In the genomic region with DNA sequence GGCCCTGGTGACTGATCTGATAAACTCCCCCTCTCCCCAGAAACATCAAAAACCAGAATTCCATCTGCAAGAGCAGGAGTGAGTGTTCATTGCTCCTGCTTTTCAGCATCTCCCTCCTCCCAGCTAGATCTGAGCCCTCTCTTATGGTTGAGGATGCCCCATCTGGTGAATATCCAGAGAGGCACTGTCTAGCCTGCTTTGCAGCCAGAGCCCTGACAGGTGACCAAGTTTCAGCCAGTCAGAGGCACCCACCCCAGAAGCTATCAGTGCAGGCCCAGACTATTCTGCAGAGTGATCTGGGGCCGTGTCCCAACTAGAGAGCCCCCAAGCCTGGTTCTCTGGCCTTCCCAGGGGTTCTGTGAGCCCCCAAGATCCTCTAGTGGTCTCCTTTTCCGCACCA, we compare ENCODE assay signal across 25 cellular contexts. TPM values are rescaled to one million over a fixed set of nuclear protein-coding genes. Genes with fewer than 3 reads are reported as not detected.
DNase-seq lines count a peak whose midpoint lies in the region; ATAC-seq, FAIRE-seq and TF ChIP-seq lines count a peak whose summit lies in the region.
"Had no signal": no experiment of that assay in that cellular context is flagged by ENCODE, and none has a peak within 500 bp of the region (broad histone marks: within the 10 kb centered on the region; RNA-seq: fewer than 3 reads in every experiment).

No MANE protein-coding gene starts in this region.

- WGBS in lower leg skin, 2 donors, result 68 to 91% methylated on average over 2 of the region's 2 CpGs

- TF ChIP-seq CTCF in BE2C (IDR thresholded peaks at IDR 0.05; ENCODE audit: low read depth, low read length), result no peak
- TF ChIP-seq CTCF in HCT116 (IDR thresholded peaks at IDR 0.05 in 2 of 3, conservative IDR thresholded peaks at IDR 0.05 in 1 of 3; ENCODE audit: borderline replicate concordance in 1 of 3, insufficient read depth in 1 of 3, low read depth in 2 of 3, low read length in 2 of 3), result no peak
- TF ChIP-seq CTCF in lower leg skin (IDR thresholded peaks at IDR 0.05), result no peak

- CTCF ChIA-PET in HCT116 (lab: Charles Lee), result no interaction called here

- H3K4me3 ChIP-seq in BE2C (ENCODE audit: low read depth, low read length) (no peak overlapping the region), HCT116 (replicated peaks in 1 of 2; ENCODE audit: low read depth in 1 of 2, low read length in 2 of 2) (no peak overlapping the region), lower leg skin (ENCODE audit: low read depth, poor library complexity, severe bottlenecking) (no peak overlapping the region)
- H3K4me3 ChIP-seq: sigmoid colon, thyroid gland had no signal

- H3K27ac ChIP-seq in HCT116 (ENCODE audit: low read depth, low read length), result no peak overlapping the region
- H3K27ac ChIP-seq: sigmoid colon, thyroid gland had no signal

- no peak for TF ChIP-seq RAD21 in HCT116 (IDR thresholded peaks at IDR 0.05; ENCODE audit: low read depth)

- RAD21 ChIA-PET in HCT116 (lab: Charles Lee; ENCODE audit: low non-redundant PET in 1 of 2, low total read pairs in 2 of 2, uncharacterized antibody in 2 of 2, unreplicated experiment in 2 of 2), result interaction anchor here in 1 of 2 experiments (1.4 kb wide), 1 partner anchor 60 kb away, joined by 3 read pairs; no protein-coding TSS in a partner anchor

- peak; percentile 28 for DNase-seq in BE2C
- no peak for DNase-seq in HCT116 (ENCODE audit: low read depth, low spot score)
- peak; percentile 35 for DNase-seq in left kidney (ENCODE audit: low read depth, low spot score)
- DNase-seq in lower leg skin (ENCODE audit: low spot score in 2 of 2), result no peak
- DNase-seq in H54 (ENCODE audit: insufficient read length, low spot score), result no peak
- DNase-seq in dedifferentiated amniotic fluid mesenchymal stem cell (ENCODE audit: extremely low spot score), result no peak
- DNase-seq: activated T-cell treated with anti-CD3 and anti-CD28 coated beads, Interleukin-2, amount 50 U/mL, for 1 hour; CD4-positive, alpha-beta T cell; effector memory CD4-positive, alpha-beta T cell; HFFc6; KBM-7; NCI-H1694; posterior cingulate gyrus; SHP77; sigmoid colon; stimulated activated naive CD8-positive, alpha-beta T cell treated with anti-CD3 and anti-CD28 coated beads, Interleukin-15, amount 100 ng/mL, for 72 hours; T-cell; thyroid gland had no signal

- no peaks in the 10 kb centered on the region for H3K36me3 ChIP-seq in BE2C
- H3K36me3 ChIP-seq in HCT116 (ENCODE audit: control insufficient read depth in 1 of 2, insufficient read depth in 2 of 2, low read length in 2 of 2), result no peaks in the 10 kb centered on the region
- H3K36me3 ChIP-seq: sigmoid colon, thyroid gland had no signal

- no peaks in the 10 kb centered on the region for H3K9me2 ChIP-seq in HCT116 (ENCODE audit: insufficient read depth)

- no peak for FAIRE-seq in H54 (lab: Jason Lieb, UNC)
- FAIRE-seq: frontal cortex had no signal

- no peak overlapping the region for H3K4me2 ChIP-seq in HCT116 (ENCODE audit: low read length)

- peaks cover 2% of the 10 kb centered on the region for H3K27me3 ChIP-seq in BE2C
- no peaks in the 10 kb centered on the region for H3K27me3 ChIP-seq in HCT116 (ENCODE audit: insufficient read depth, low read length)
- H3K27me3 ChIP-seq: thyroid gland had no signal

- H3K4me1 ChIP-seq in BE2C (no peaks in the 10 kb centered on the region), HCT116 (ENCODE audit: control insufficient read depth in 1 of 2, insufficient read depth in 2 of 2, low read length in 2 of 2) (no peaks in the 10 kb centered on the region)
- H3K4me1 ChIP-seq: sigmoid colon had no signal

- intact Hi-C loops in HCT116 (cut with micrococcal nuclease) (no loop called here), lower leg skin (cut with DNase I; ENCODE audit: low total_unique reads) (no loop called here)

- TF ChIP-seq POLR2A in HCT116 (IDR thresholded peaks at IDR 0.05; ENCODE audit: borderline replicate concordance, extremely low read depth, insufficient read depth, insufficient read length) (no peak), Raji (IDR thresholded peaks at IDR 0.05; ENCODE audit: insufficient read depth, low read depth, low read length) (peak; percentile 39), lower leg skin (IDR thresholded peaks at IDR 0.05) (no peak), H54 (IDR thresholded peaks at IDR 0.05; ENCODE audit: low read depth, low read length) (no peak)

- H4K20me1 ChIP-seq in HCT116 (ENCODE audit: insufficient read depth), result no peaks in the 10 kb centered on the region

- peak; percentile 90 for ATAC-seq in HCT116
- ATAC-seq: natural killer cell treated with Interleukin-12 subunit alpha and Interleukin-12 subunit beta and Interleukin-15 and Interleukin-18, amount 100 ng/mL, for 72 hours; stimulated activated naive CD8-positive, alpha-beta T cell treated with anti-CD3 and anti-CD28 coated beads, Interleukin-15, amount 100 ng/mL, for 72 hours; T-cell had no signal

- H3K9me3 ChIP-seq in BE2C (no peaks in the 10 kb centered on the region), HCT116 (ENCODE audit: control insufficient read depth in 1 of 2, insufficient read depth in 1 of 2, low read depth in 1 of 2, low read length in 2 of 2) (no peaks in the 10 kb centered on the region)
- H3K9me3 ChIP-seq: sigmoid colon, thyroid gland had no signal

- POLR2A ChIA-PET in HCT116 (lab: Charles Lee), result no interaction called here

- H3K79me2 ChIP-seq in HCT116 (ENCODE audit: insufficient read depth, low read length), result no peaks in the 10 kb centered on the region

- BruUV-seq in HCT116 (replicated peaks; lab: Mats Ljungman, UMichigan), result no TSS peak

- no peak overlapping the region for H2AFZ ChIP-seq in HCT116 (ENCODE audit: low read depth, low read length, poor library complexity, severe bottlenecking)

- H3K9ac ChIP-seq in HCT116 (ENCODE audit: low read length), result no peak overlapping the region

TF ChIP-seq in HCT116, 20 proteins besides CTCF, POLR2A, EP300 and RAD21 (continues in another document):
- TF ChIP-seq CBX3 (IDR thresholded peaks at IDR 0.05; ENCODE audit: low read depth) (no peak), ELF1 (IDR thresholded peaks at IDR 0.05; ENCODE audit: borderline replicate concordance, low read depth) (no peak), JUND (IDR thresholded peaks at IDR 0.05) (no peak), SRF (IDR thresholded peaks at IDR 0.05; ENCODE audit: low read depth) (no peak), SP1 (IDR thresholded peaks at IDR 0.05; ENCODE audit: low read depth) (no peak), SIN3A (IDR thresholded peaks at IDR 0.05; ENCODE audit: low read depth) (no peak), YY1 (IDR thresholded peaks at IDR 0.05; ENCODE audit: extremely low read depth, insufficient replicate concordance, low read depth, low read length) (no peak), POLR2AphosphoS5 (IDR thresholded peaks at IDR 0.05; ENCODE audit: low read depth, low read length) (no peak), EZH2 (IDR thresholded peaks at IDR 0.05) (no peak), ZNF274 (IDR thresholded peaks at IDR 0.05; ENCODE audit: low read depth, low read length) (no peak), FOSL1 (IDR thresholded peaks at IDR 0.05; ENCODE audit: low read depth) (no peak), EGR1 (IDR thresholded peaks at IDR 0.05; ENCODE audit: low read depth) (no peak)
- TF ChIP-seq, protein P1, sequence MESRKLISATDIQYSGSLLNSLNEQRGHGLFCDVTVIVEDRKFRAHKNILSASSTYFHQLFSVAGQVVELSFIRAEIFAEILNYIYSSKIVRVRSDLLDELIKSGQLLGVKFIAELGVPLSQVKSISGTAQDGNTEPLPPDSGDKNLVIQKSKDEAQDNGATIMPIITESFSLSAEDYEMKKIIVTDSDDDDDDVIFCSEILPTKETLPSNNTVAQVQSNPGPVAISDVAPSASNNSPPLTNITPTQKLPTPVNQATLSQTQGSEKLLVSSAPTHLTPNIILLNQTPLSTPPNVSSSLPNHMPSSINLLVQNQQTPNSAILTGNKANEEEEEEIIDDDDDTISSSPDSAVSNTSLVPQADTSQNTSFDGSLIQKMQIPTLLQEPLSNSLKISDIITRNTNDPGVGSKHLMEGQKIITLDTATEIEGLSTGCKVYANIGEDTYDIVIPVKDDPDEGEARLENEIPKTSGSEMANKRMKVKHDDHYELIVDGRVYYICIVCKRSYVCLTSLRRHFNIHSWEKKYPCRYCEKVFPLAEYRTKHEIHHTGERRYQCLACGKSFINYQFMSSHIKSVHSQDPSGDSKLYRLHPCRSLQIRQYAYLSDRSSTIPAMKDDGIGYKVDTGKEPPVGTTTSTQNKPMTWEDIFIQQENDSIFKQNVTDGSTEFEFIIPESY (IDR thresholded peaks at IDR 0.05; ENCODE audit: extremely low read depth, insufficient replicate concordance, low read length), result no peak
- TF ChIP-seq, protein P2, sequence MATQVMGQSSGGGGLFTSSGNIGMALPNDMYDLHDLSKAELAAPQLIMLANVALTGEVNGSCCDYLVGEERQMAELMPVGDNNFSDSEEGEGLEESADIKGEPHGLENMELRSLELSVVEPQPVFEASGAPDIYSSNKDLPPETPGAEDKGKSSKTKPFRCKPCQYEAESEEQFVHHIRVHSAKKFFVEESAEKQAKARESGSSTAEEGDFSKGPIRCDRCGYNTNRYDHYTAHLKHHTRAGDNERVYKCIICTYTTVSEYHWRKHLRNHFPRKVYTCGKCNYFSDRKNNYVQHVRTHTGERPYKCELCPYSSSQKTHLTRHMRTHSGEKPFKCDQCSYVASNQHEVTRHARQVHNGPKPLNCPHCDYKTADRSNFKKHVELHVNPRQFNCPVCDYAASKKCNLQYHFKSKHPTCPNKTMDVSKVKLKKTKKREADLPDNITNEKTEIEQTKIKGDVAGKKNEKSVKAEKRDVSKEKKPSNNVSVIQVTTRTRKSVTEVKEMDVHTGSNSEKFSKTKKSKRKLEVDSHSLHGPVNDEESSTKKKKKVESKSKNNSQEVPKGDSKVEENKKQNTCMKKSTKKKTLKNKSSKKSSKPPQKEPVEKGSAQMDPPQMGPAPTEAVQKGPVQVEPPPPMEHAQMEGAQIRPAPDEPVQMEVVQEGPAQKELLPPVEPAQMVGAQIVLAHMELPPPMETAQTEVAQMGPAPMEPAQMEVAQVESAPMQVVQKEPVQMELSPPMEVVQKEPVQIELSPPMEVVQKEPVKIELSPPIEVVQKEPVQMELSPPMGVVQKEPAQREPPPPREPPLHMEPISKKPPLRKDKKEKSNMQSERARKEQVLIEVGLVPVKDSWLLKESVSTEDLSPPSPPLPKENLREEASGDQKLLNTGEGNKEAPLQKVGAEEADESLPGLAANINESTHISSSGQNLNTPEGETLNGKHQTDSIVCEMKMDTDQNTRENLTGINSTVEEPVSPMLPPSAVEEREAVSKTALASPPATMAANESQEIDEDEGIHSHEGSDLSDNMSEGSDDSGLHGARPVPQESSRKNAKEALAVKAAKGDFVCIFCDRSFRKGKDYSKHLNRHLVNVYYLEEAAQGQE (IDR thresholded peaks at IDR 0.05; ENCODE audit: low read depth), result no peak

RNA-seq across cellular contexts. Expression of a gene that starts 6.4 kb away (rescaled TPM):
- polyA plus RNA-seq in BE2C (2012; ENCODE audit: insufficient read depth, insufficient read length, low read depth), result 1.1 TPM
- total RNA-seq in HCT116 (2021; ENCODE audit: unreplicated experiment), result 7.0 TPM
- polyA plus RNA-seq in HCT116 (2012), result 9.6 and 11.4 TPM in 2 replicates
- total RNA-seq in lower leg skin, result 10 to 100 TPM; 40.5 to 66.3 (median 46.8) TPM
- total RNA-seq: CD4-positive, alpha-beta T cell; HFFc6; liver; mononuclear cell; natural killer cell treated with Interleukin-12 subunit alpha and Interleukin-12 subunit beta and Interleukin-15 and Interleukin-18, amount 100 ng/mL, for 72 hours; T-cell had no signal
- polyA plus RNA-seq: liver had no signal

RNA-seq across cellular contexts. Expression of a gene that starts 56.7 kb away (rescaled TPM):
- polyA plus RNA-seq in BE2C (2012; ENCODE audit: insufficient read depth, insufficient read length, low read depth), result not detected
- total RNA-seq in HCT116 (2021; ENCODE audit: unreplicated experiment) (not detected), lower leg skin (not detected)
- polyA plus RNA-seq in HCT116 (2012), result not detected in 2 replicates
- total RNA-seq: CD4-positive, alpha-beta T cell; frontal cortex; G401; HFFc6; liver; mononuclear cell; natural killer cell treated with Interleukin-12 subunit alpha and Interleukin-12 subunit beta and Interleukin-15 and Interleukin-18, amount 100 ng/mL, for 72 hours; sigmoid colon; T-cell; thyroid gland had no signal
- polyA plus RNA-seq: esophagus, liver, sigmoid colon had no signal

Comparison
In these comparisons a context has a peak if more than half of its experiments do, and no peak if none do; other contexts are left out.
1. DNase-seq: peak in BE2C (single experiment) and left kidney (single experiment); none in HCT116 (single experiment), lower leg skin (0 of 2), H54 (single experiment) and dedifferentiated amniotic fluid mesenchymal stem cell (single experiment).